ENCODE assay signal across 16 cellular contexts in genomic region chr4:7901274-7901845, GRCh38. TPM values are rescaled to one million over a fixed set of nuclear protein-coding genes. Genes with fewer than 3 reads are reported as not detected.
DNase-seq lines count a peak whose midpoint lies in the region; ATAC-seq and TF ChIP-seq lines count a peak whose summit lies in the region.
"Had no signal": no experiment of that assay in that cellular context is flagged by ENCODE, and none has a peak within 500 bp of the region (broad histone marks: within the 10 kb centered on the region; RNA-seq: fewer than 3 reads in every experiment).

No MANE protein-coding gene starts in this region.

- no peak overlapping the region for H4K8ac ChIP-seq in neuronal stem cell (ENCODE audit: low read depth, low read length)

- H3K27me3 ChIP-seq in CD4-positive, alpha-beta T cell (ENCODE audit: control insufficient read depth, insufficient read depth, low read length): no peaks in the 10 kb centered on the region
- no peaks in the 10 kb centered on the region for H3K27me3 ChIP-seq in neuronal stem cell (ENCODE audit: control insufficient read depth in 3 of 3, insufficient read depth in 3 of 3, low read depth in 1 of 3, low read length in 3 of 3)
- H3K27me3 ChIP-seq: MG63, transverse colon had no signal

- H4K91ac ChIP-seq in neuronal stem cell (ENCODE audit: low read depth, low read length, poor library complexity): no peak overlapping the region

- H3K4ac ChIP-seq in neuronal stem cell (ENCODE audit: low read length): no peak overlapping the region

- H3K4me2 ChIP-seq in neuronal stem cell (ENCODE audit: insufficient read depth, low read length, poor library complexity, severe bottlenecking): no peak overlapping the region

- H3K4me3 ChIP-seq in coronary artery: no peak overlapping the region
- no peak overlapping the region for H3K4me3 ChIP-seq in neuronal stem cell (ENCODE audit: low read length in 2 of 2)
- H3K4me3 ChIP-seq: MG63, transverse colon had no signal

- no peaks in the 10 kb centered on the region for H3K36me3 Mint-ChIP-seq in CD4-positive, alpha-beta T cell (ENCODE audit: low read depth)
- no peaks in the 10 kb centered on the region for H3K36me3 Mint-ChIP-seq in activated T-cell treated with anti-CD3 and anti-CD28 coated beads, Interleukin-2, amount 50 U/mL, for 72 hours (ENCODE audit: insufficient read depth in 2 of 2)

- peaks cover 26 to 54% of the 10 kb centered on the region in 2 donors for H3K4me1 ChIP-seq in neuronal stem cell (ENCODE audit: control insufficient read depth in 2 of 2, insufficient read depth in 1 of 2, low read depth in 1 of 2, low read length in 2 of 2)

- H2BK15ac ChIP-seq in neuronal stem cell (ENCODE audit: low read length): no peak overlapping the region

- H3K9me3 ChIP-seq in CD4-positive, alpha-beta T cell (ENCODE audit: control insufficient read depth, low read length): no peaks in the 10 kb centered on the region
- no peaks in the 10 kb centered on the region for H3K9me3 ChIP-seq in neuronal stem cell (replicated peaks in 1 of 2; ENCODE audit: control insufficient read depth in 2 of 2, insufficient read depth in 1 of 2, low read depth in 1 of 2, low read length in 2 of 2)
- H3K9me3 ChIP-seq: MG63, neutrophil, transverse colon had no signal

- POLR2A ChIA-PET in CD4-positive, alpha-beta T cell (lab: Charles Lee): no interaction called here

- intact Hi-C loops in CD4-positive, alpha-beta T cell (cut with DNase I, micrococcal nuclease): no loop called here

- peak overlapping the region; percentile 17 for H2BK12ac ChIP-seq in neuronal stem cell (ENCODE audit: low read length)

- peak overlapping the region; percentile 4 for H3K18ac ChIP-seq in neuronal stem cell (ENCODE audit: low read length)

- CTCF ChIA-PET in CD4-positive, alpha-beta T cell (lab: Charles Lee): no interaction called here

- H3K4me3 Mint-ChIP-seq in CD4-positive, alpha-beta T cell: peak overlapping the region; percentile 43
- no peak overlapping the region for H3K4me3 Mint-ChIP-seq in activated T-cell treated with anti-CD3 and anti-CD28 coated beads, Interleukin-2, amount 50 U/mL, for 72 hours
- H3K4me3 Mint-ChIP-seq: activated B cell treated with CpG ODN at 0.5 μM for 24 hours had no signal

- H2BK120ac ChIP-seq in neuronal stem cell (ENCODE audit: low read depth, low read length): no peak overlapping the region

- no peaks in the 10 kb centered on the region for H3K27me3 Mint-ChIP-seq in CD4-positive, alpha-beta T cell
- peaks cover 25% of the 10 kb centered on the region for H3K27me3 Mint-ChIP-seq in activated T-cell treated with anti-CD3 and anti-CD28 coated beads, Interleukin-2, amount 50 U/mL, for 72 hours (ENCODE audit: low read depth)

- no peak overlapping the region for H3K14ac ChIP-seq in neuronal stem cell (ENCODE audit: low read length)

- no peak for DNase-seq in CD4-positive, alpha-beta T cell
- DNase-seq in NCI-H526 treated with DMSO at 0.1 percent for 48 hours (lab: John Stamatoyannopoulos, UW) (peak; percentile 54), coronary artery (ENCODE audit: low spot score) (no peak), neuronal stem cell (ENCODE audit: low spot score) (no peak), DMS153 (lab: John Stamatoyannopoulos, UW) (no peak), SW 1271 (lab: John Stamatoyannopoulos, UW) (no peak)
- DNase-seq in activated T-cell treated with anti-CD3 and anti-CD28 coated beads, Interleukin-2, amount 50 U/mL, for 72 hours: no peak
- DNase-seq: activated B cell treated with CpG ODN at 0.5 μM for 24 hours; activated effector memory CD4-positive, alpha-beta T cell treated with anti-CD3 and anti-CD28 coated beads, Interleukin-2, amount 50 U/mL, for 16 hours; AML-193; DMS53; MG63; stimulated activated CD4-positive, alpha-beta T cell treated with anti-CD3 and anti-CD28 coated beads, Interleukin-4, amount 100 ng/mL, for 24 hours; transverse colon had no signal

- WGBS in neuronal stem cell (ENCODE audit: extremely low coverage in 2 of 2, insufficient read length in 2 of 2, insufficient replicate concordance in 1 of 2), 2 donors: no CpG with 5 or more reads among the region's 13 CpGs

- H3K27ac ChIP-seq in CD4-positive, alpha-beta T cell (ENCODE audit: low read depth, low read length): no peak overlapping the region
- H3K27ac ChIP-seq in coronary artery (peak overlapping the region; percentile 80), neuronal stem cell (replicated peaks; ENCODE audit: low read length) (no peak overlapping the region)
- H3K27ac ChIP-seq: neutrophil had no signal

- no peak overlapping the region for H3K23ac ChIP-seq in neuronal stem cell (ENCODE audit: low read depth, low read length, poor library complexity)

- peaks cover 49% of the 10 kb centered on the region for H3K4me1 Mint-ChIP-seq in CD4-positive, alpha-beta T cell (ENCODE audit: low read depth)
- H3K4me1 Mint-ChIP-seq in activated T-cell treated with anti-CD3 and anti-CD28 coated beads, Interleukin-2, amount 50 U/mL, for 72 hours (ENCODE audit: low read depth): peaks cover 17% of the 10 kb centered on the region
- H3K4me1 Mint-ChIP-seq: activated B cell treated with CpG ODN at 0.5 μM for 24 hours had no signal

- H3K36me3 ChIP-seq in neuronal stem cell (replicated peaks in 1 of 2; ENCODE audit: control insufficient read depth in 2 of 2, insufficient read depth in 2 of 2, low read length in 2 of 2): no peaks in the 10 kb centered on the region
- H3K36me3 ChIP-seq: MG63, neutrophil, transverse colon had no signal

- no peak overlapping the region for H3K27ac Mint-ChIP-seq in CD4-positive, alpha-beta T cell
- H3K27ac Mint-ChIP-seq in activated T-cell treated with anti-CD3 and anti-CD28 coated beads, Interleukin-2, amount 50 U/mL, for 72 hours: no peak overlapping the region
- H3K27ac Mint-ChIP-seq: activated B cell treated with CpG ODN at 0.5 μM for 24 hours had no signal

- peaks cover 2% of the 10 kb centered on the region for H3K79me1 ChIP-seq in neuronal stem cell (ENCODE audit: low read depth, low read length)

- H2AK5ac ChIP-seq in neuronal stem cell (ENCODE audit: low read depth, low read length): no peak overlapping the region

- no peaks in the 10 kb centered on the region for H3K9me3 Mint-ChIP-seq in CD4-positive, alpha-beta T cell
- peaks cover 0 to 2% of the 10 kb centered on the region in 2 donors for H3K9me3 Mint-ChIP-seq in activated T-cell treated with anti-CD3 and anti-CD28 coated beads, Interleukin-2, amount 50 U/mL, for 72 hours
- H3K9me3 Mint-ChIP-seq: activated B cell treated with CpG ODN at 0.5 μM for 24 hours had no signal

- no peak for TF ChIP-seq CTCF in CD4-positive, alpha-beta T cell (IDR thresholded peaks at IDR 0.05)
- no peak for TF ChIP-seq CTCF in coronary artery (IDR thresholded peaks at IDR 0.05)

- ATAC-seq in CD4-positive, alpha-beta T cell (ENCODE audit: poor library complexity): no peak
- no peak for ATAC-seq in activated T-cell treated with anti-CD3 and anti-CD28 coated beads, Interleukin-2, amount 50 U/mL, for 72 hours (replicated peaks in 1 of 2)
- no peak for ATAC-seq in GM19328 (IDR thresholded peaks at IDR 0.05; ENCODE audit: unreplicated experiment)

- H2BK5ac ChIP-seq in neuronal stem cell (ENCODE audit: low read length): no peak overlapping the region

- no peak overlapping the region for H3K9ac ChIP-seq in neuronal stem cell (ENCODE audit: low read depth, low read length, poor library complexity)

- peak overlapping the region; percentile 41 for H2AFZ ChIP-seq in neuronal stem cell (ENCODE audit: low read length)

RNA-seq across cellular contexts. Expression of gene AFAP1, which starts 38.3 kb away (rescaled TPM):
- 10 to 100 TPM in 1 of 2 experiments, 1 to 10 TPM in 1; 9.8 to 10.9 TPM for total RNA-seq in CD4-positive, alpha-beta T cell
- polyA plus RNA-seq in neuronal stem cell (2013, experiment 1 of 2): 4.6 TPM
- polyA plus RNA-seq in neuronal stem cell (2013, experiment 2 of 2): 4.6 TPM
- 10 to 100 TPM; 30.6 to 49.3 TPM for total RNA-seq in activated T-cell treated with anti-CD3 and anti-CD28 coated beads, Interleukin-2, amount 50 U/mL, for 72 hours

Comparison
In these comparisons a context has a peak if more than half of its experiments do, and no peak if none do; other contexts are left out.
1. H3K27ac ChIP-seq: peak in coronary artery (2 of 2); none in CD4-positive, alpha-beta T cell (single experiment) and neuronal stem cell (single experiment).